Comparison of ENCODE assay signal across 11 cellular contexts in the genomic region with DNA sequence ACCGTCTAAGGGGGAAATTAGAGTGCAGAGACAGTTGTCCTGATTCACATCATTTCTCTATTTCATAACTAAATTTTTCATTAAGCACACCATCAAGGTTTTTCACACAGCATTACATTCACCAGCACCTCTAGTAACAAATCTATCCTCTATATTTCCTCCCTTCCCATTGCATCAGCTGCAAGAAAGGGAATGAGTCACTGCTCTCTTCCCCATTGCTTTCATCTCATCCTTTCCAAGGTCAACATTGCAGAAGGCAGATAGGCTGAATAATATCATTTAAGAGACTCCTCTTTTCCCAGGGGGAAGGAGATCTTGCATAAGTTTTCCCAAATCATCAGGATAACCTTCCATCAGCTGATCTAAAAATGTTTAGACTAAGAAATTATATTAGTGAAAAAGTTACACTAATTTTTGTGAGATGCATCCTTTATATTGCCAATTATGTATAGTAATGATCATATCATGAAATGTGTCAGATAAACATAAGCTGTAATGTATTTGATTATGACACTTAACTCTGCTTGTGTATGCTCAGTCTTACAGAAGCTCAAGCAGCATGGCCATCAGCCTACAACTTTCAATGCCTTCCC. TPM values are rescaled to one million over a fixed set of nuclear protein-coding genes. Genes with fewer than 3 reads are reported as not detected.
DNase-seq lines count a peak whose midpoint lies in the region; ATAC-seq and TF ChIP-seq lines count a peak whose summit lies in the region.
"Had no signal": no experiment of that assay in that cellular context is flagged by ENCODE, and none has a peak within 500 bp of the region (broad histone marks: within the 10 kb centered on the region; RNA-seq: fewer than 3 reads in every experiment).

No MANE protein-coding gene starts in this region.

- no peaks in the 10 kb centered on the region for H3K27me3 Mint-ChIP-seq in chondrocyte (ENCODE audit: low read depth)
- H3K27me3 Mint-ChIP-seq: activated naive CD4-positive, alpha-beta T cell treated with anti-CD3 and anti-CD28 coated beads, Interleukin-2, amount 50 U/mL, for 24 hours had no signal

- no peaks in the 10 kb centered on the region for H3K9me3 ChIP-seq in ovary

- no peak for TF ChIP-seq EP300 in ovary (IDR thresholded peaks at IDR 0.05)

- H3K4me1 ChIP-seq in ovary (ENCODE audit: insufficient read depth): peaks cover 2% of the 10 kb centered on the region

- TF ChIP-seq POLR2A in ovary (IDR thresholded peaks at IDR 0.05): no peak

- peak overlapping the region; percentile 90 for H3K27ac Mint-ChIP-seq in chondrocyte (ENCODE audit: unreplicated experiment)
- H3K27ac Mint-ChIP-seq: activated naive CD4-positive, alpha-beta T cell treated with anti-CD3 and anti-CD28 coated beads, Interleukin-2, amount 50 U/mL, for 24 hours had no signal

- no peak overlapping the region for H3K4me3 ChIP-seq in ovary

- H3K4me1 Mint-ChIP-seq in chondrocyte (ENCODE audit: low read depth): peaks cover 62% of the 10 kb centered on the region

- ATAC-seq in sciatic nerve (peak; percentile 24), Right ventricle myocardium inferior (no peak), GM19463 (IDR thresholded peaks at IDR 0.05; ENCODE audit: unreplicated experiment) (no peak)
- ATAC-seq: left lobe of liver had no signal

- intact Hi-C loops in sciatic nerve (cut with DNase I) (loop anchor here (10.0 kb wide), 1 partner anchor 336 kb away; no protein-coding TSS in a partner anchor), Right ventricle myocardium inferior (cut with DNase I) (loop anchor here (10.0 kb wide), 1 partner anchor 424 kb away; no protein-coding TSS in a partner anchor), ovary (cut with DNase I) (loop anchor here in 1 of 4 donors (10.0 kb wide), 1 partner anchor 356 kb away; the partner anchor contains the start of gene NEK2)

- WGBS in ovary, 3 donors: 65 to 86% (median 67%) methylated on average over 1 of the region's 1 CpG

- DNase-seq in SIG-M5 treated with dmso at 0.1 percent for 504 hours (lab: John Stamatoyannopoulos, UW; ENCODE audit: unreplicated experiment): peak; percentile 63
- DNase-seq in SIG-M5 (lab: John Stamatoyannopoulos, UW): no peak
- DNase-seq in NCI-H69 (lab: John Stamatoyannopoulos, UW): peak; percentile 64
- no peak for DNase-seq in chondrocyte (ENCODE audit: low spot score)
- DNase-seq in sciatic nerve (ENCODE audit: low spot score): no peak
- DNase-seq in Right ventricle myocardium inferior (ENCODE audit: missing footprints): no peak
- DNase-seq in ovary: no peak
- DNase-seq: NCI-H524 had no signal

- H3K27ac ChIP-seq in ovary: no peak overlapping the region

- peak overlapping the region; percentile 7 for H3K4me3 Mint-ChIP-seq in chondrocyte (ENCODE audit: unreplicated experiment)
- H3K4me3 Mint-ChIP-seq: activated naive CD4-positive, alpha-beta T cell treated with anti-CD3 and anti-CD28 coated beads, Interleukin-2, amount 50 U/mL, for 24 hours had no signal

- TF ChIP-seq CTCF in chondrocyte (IDR thresholded peaks at IDR 0.05): no peak
- TF ChIP-seq CTCF in ovary (IDR thresholded peaks at IDR 0.05): no peak

- no peaks in the 10 kb centered on the region for H3K36me3 Mint-ChIP-seq in chondrocyte (ENCODE audit: low read depth)

- H3K27me3 ChIP-seq in ovary: no peaks in the 10 kb centered on the region

- H3K9me3 Mint-ChIP-seq in chondrocyte (ENCODE audit: low read depth): no peaks in the 10 kb centered on the region
- H3K9me3 Mint-ChIP-seq: activated naive CD4-positive, alpha-beta T cell treated with anti-CD3 and anti-CD28 coated beads, Interleukin-2, amount 50 U/mL, for 24 hours had no signal

- no peaks in the 10 kb centered on the region for H3K36me3 ChIP-seq in ovary

RNA-seq across cellular contexts. Expression of gene INTS7, which starts 4.3 kb away (rescaled TPM):
- total RNA-seq in chondrocyte (14.5 to 18.6 TPM (median 17.8 TPM) in 3 replicates), sciatic nerve (10.4 TPM), Right ventricle myocardium inferior (9.6 TPM), ovary (10 to 100 TPM in 1 of 7 donors, 1 to 10 TPM in 6; 5.1 to 19.1 (median 7.0) TPM)
- 1 to 10 TPM; 4.0 to 7.8 TPM for polyA plus RNA-seq in ovary

RNA-seq across cellular contexts. Expression of gene DTL, which starts 4.5 kb away (rescaled TPM):
- total RNA-seq in chondrocyte (3.6 to 24.2 TPM (median 3.8 TPM) in 3 replicates), sciatic nerve (0.71 TPM), Right ventricle myocardium inferior (1.3 TPM), ovary (1 to 10 TPM in 3 of 7 donors, under 1 TPM in 4; 0.11 to 2.0 (median 0.80) TPM)
- polyA plus RNA-seq in ovary: 1 to 10 TPM in 1 of 2 donors, under 1 TPM in 1; 0.96 to 1.5 TPM

Comparison
In these comparisons a context has a peak if more than half of its experiments do, and no peak if none do; other contexts are left out.
1. DNase-seq: peak in SIG-M5 treated with dmso at 0.1 percent for 504 hours (single experiment) and NCI-H69 (single experiment); none in SIG-M5 (single experiment), chondrocyte (single experiment), sciatic nerve (single experiment), Right ventricle myocardium inferior (single experiment) and ovary (0 of 5).